Comparison of ENCODE assay signal across 20 cellular contexts in genomic region chr12:129351481-129351880, GRCh38.
DNase-seq lines count a peak whose midpoint lies in the region.
"Had no signal": no experiment of that assay in that cellular context is flagged by ENCODE, and none has a peak within 500 bp of the region (broad histone marks: within the 10 kb centered on the region; RNA-seq: fewer than 3 reads in every experiment).

No MANE protein-coding gene starts in this region.

- H3K27me3 ChIP-seq in adipocyte (replicated peaks; ENCODE audit: control insufficient read depth, insufficient read depth, low read length), result no peaks in the 10 kb centered on the region
- H3K27me3 ChIP-seq: BE2C; BLaER1 treated with 17β-estradiol and CSF1 and Interleukin-3, amounts not matched to agents 10 nM and 100 nM had no signal

- no peak overlapping the region for H3K4me3 ChIP-seq in adipocyte (ENCODE audit: low read length)
- H3K4me3 ChIP-seq: A549; BLaER1 treated with 17β-estradiol and CSF1 and Interleukin-3, amounts not matched to agents 10 nM and 100 nM; HAP-1 had no signal

- DNase-seq in adipocyte (ENCODE audit: low read depth), result peak; percentile 35
- peak; percentile 73 for DNase-seq in astrocyte of the hippocampus (ENCODE audit: low read depth, low spot score)
- peak; percentile 42 for DNase-seq in dedifferentiated amniotic fluid mesenchymal stem cell (ENCODE audit: extremely low spot score)
- DNase-seq in NCI-H1092 (lab: John Stamatoyannopoulos, UW), result no peak
- DNase-seq in cortex of kidney (lab: John Stamatoyannopoulos, UW), result no peak
- DNase-seq in NCI-H1417 treated with DMSO at 0.1 percent for 48 hours (lab: John Stamatoyannopoulos, UW), result no peak
- DNase-seq: 8988T; ACHN; AML-193; BE2C; CD4-positive, alpha-beta T cell; CD8-positive, alpha-beta memory T cell; DMS 273 treated with DMSO at 0.1 percent for 48 hours; DMS79; GF-D8; GOT3; HFFc6 had no signal

- H3K9ac ChIP-seq in adipocyte (ENCODE audit: low read length), result no peak overlapping the region
- H3K9ac ChIP-seq: BLaER1 treated with 17β-estradiol and CSF1 and Interleukin-3, amounts not matched to agents 10 nM and 100 nM had no signal

- H3K4me1 ChIP-seq in adipocyte (ENCODE audit: control insufficient read depth, insufficient read depth, low read length), result no peaks in the 10 kb centered on the region
- H3K4me1 ChIP-seq: A549; BE2C; BLaER1 treated with 17β-estradiol and CSF1 and Interleukin-3, amounts not matched to agents 10 nM and 100 nM; HAP-1 had no signal

- H3K36me3 ChIP-seq in adipocyte (ENCODE audit: control insufficient read depth, insufficient read depth, low read length, severe bottlenecking), result no peaks in the 10 kb centered on the region
- H3K36me3 ChIP-seq: BE2C; BLaER1 treated with 17β-estradiol and CSF1 and Interleukin-3, amounts not matched to agents 10 nM and 100 nM; HAP-1 had no signal

- no peaks in the 10 kb centered on the region for H3K9me3 ChIP-seq in adipocyte (ENCODE audit: control insufficient read depth, low read length)
- H3K9me3 ChIP-seq: A549; BE2C; BLaER1 treated with 17β-estradiol and CSF1 and Interleukin-3, amounts not matched to agents 10 nM and 100 nM; HAP-1 had no signal

Comparison
In these comparisons a context has a peak if more than half of its experiments do, and no peak if none do; other contexts are left out.
1. DNase-seq: peak in adipocyte (single experiment), astrocyte of the hippocampus (single experiment) and dedifferentiated amniotic fluid mesenchymal stem cell (single experiment); none in NCI-H1092 (single experiment), cortex of kidney (single experiment) and NCI-H1417 treated with DMSO at 0.1 percent for 48 hours (single experiment).